ENCODE assay signal across 1 cellular context in the genomic region with DNA sequence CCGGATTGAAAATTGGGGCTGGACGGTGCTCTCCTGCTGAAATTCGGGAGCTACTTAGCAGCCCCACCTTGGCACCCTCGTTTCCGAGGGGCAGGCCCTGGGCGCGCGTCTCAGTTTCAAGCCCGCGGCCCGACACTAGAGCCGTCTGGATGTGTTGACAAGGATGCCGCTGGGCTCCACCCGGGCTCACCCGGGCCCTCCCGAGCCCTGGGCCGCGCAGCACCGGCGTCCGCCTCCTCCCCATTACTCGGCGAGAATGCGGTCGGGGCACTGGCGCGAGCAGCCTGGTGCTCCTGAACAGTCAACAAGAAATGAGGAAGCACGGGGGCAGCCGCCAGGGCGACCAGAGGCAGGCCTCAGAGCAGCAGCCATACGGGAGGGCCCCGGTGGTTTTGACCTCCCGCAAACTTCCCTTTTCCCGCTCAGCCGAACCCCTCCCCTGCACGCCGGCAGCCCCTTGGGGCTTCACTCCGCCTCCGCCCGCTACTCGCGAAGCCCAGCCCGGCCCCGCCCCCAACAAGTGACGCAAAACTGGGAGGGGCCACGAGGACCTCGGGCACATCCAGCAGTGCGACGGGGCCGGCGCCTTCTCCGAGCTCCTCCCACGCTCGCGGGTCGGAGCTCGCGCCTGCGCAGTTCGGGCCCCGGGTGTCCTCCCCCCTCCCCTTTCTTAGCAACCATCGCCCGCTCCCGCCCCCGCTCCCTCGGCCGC.
A peak's percentile ranks its signal among the peaks of the same experiment; 100 is the strongest.
TF ChIP-seq lines count a peak whose summit lies in the region.

No MANE protein-coding gene starts in this region.

TF ChIP-seq in HepG2, 621 proteins besides CTCF, POLR2A, EP300 and RAD21 (continued from another document and continues in another):
- TF ChIP-seq, protein P1, sequence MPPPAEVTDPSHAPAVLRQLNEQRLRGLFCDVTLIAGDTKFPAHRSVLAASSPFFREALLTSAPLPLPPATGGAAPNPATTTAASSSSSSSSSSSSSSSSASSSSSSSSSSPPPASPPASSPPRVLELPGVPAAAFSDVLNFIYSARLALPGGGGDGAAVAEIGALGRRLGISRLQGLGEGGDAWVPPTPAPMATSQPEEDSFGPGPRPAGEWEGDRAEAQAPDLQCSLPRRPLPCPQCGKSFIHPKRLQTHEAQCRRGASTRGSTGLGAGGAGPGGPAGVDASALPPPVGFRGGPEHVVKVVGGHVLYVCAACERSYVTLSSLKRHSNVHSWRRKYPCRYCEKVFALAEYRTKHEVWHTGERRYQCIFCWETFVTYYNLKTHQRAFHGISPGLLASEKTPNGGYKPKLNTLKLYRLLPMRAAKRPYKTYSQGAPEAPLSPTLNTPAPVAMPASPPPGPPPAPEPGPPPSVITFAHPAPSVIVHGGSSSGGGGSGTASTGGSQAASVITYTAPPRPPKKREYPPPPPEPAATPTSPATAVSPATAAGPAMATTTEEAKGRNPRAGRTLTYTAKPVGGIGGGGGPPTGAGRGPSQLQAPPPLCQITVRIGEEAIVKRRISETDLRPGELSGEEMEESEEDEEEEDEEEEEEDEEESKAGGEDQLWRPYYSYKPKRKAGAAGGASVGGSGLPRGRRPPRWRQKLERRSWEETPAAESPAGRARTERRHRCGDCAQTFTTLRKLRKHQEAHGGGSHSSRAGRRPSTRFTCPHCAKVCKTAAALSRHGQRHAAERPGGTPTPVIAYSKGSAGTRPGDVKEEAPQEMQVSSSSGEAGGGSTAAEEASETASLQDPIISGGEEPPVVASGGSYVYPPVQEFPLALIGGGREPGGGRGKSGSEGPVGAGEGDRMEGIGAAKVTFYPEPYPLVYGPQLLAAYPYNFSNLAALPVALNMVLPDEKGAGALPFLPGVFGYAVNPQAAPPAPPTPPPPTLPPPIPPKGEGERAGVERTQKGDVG (CRISPR knock-in tag; IDR thresholded peaks at IDR 0.05; ENCODE audit: borderline replicate concordance) = no peak
- TF ChIP-seq ZNF570 (CRISPR knock-in tag; IDR thresholded peaks at IDR 0.05; ENCODE audit: borderline replicate concordance) (no peak), ZNF841 (CRISPR knock-in tag; IDR thresholded peaks at IDR 0.05; ENCODE audit: borderline replicate concordance) (no peak), ZNF333 (CRISPR knock-in tag; IDR thresholded peaks at IDR 0.05; ENCODE audit: borderline replicate concordance) (peak; percentile 75; the same call in 1 of the 2 replicates), ZNF556 (CRISPR knock-in tag; IDR thresholded peaks at IDR 0.05; ENCODE audit: borderline replicate concordance) (no peak), ZNF160 (CRISPR knock-in tag; IDR thresholded peaks at IDR 0.05) (no peak; the same call in none of the 2 replicates), ZNF567 (CRISPR knock-in tag; IDR thresholded peaks at IDR 0.05; ENCODE audit: borderline replicate concordance) (no peak), KLF15 (CRISPR knock-in tag; IDR thresholded peaks at IDR 0.05; ENCODE audit: borderline replicate concordance) (peak; percentile 59; the same call in 1 of the 2 replicates), SMAD9 (CRISPR knock-in tag; IDR thresholded peaks at IDR 0.05) (no peak), HOXA9 (CRISPR knock-in tag; IDR thresholded peaks at IDR 0.05; ENCODE audit: borderline replicate concordance) (peak; percentile 3; the same call in 1 of the 2 replicates), ZFX (CRISPR knock-in tag; IDR thresholded peaks at IDR 0.05; ENCODE audit: low read depth) (peak; percentile 95), ZFP82 (CRISPR knock-in tag; IDR thresholded peaks at IDR 0.05; ENCODE audit: borderline replicate concordance) (peak; percentile 53; the same call in 1 of the 2 replicates), SIX1 (CRISPR knock-in tag; IDR thresholded peaks at IDR 0.05; ENCODE audit: borderline replicate concordance) (peak; percentile 44; the same call in 1 of the 2 replicates), SETDB1 (CRISPR knock-in tag; IDR thresholded peaks at IDR 0.05; ENCODE audit: borderline replicate concordance) (no peak), ATAD3A (CRISPR knock-in tag; IDR thresholded peaks at IDR 0.05) (no peak), ZEB1 (IDR thresholded peaks at IDR 0.05; ENCODE audit: insufficient replicate concordance, low read depth) (no peak), RFXANK (CRISPR knock-in tag; IDR thresholded peaks at IDR 0.05) (peak; percentile 35; the same call in 1 of the 2 replicates), DNMT1 (CRISPR knock-in tag; IDR thresholded peaks at IDR 0.05) (no peak), FLYWCH1 (CRISPR knock-in tag; IDR thresholded peaks at IDR 0.05) (no peak), ZNF614 (CRISPR knock-in tag; IDR thresholded peaks at IDR 0.05; ENCODE audit: borderline replicate concordance) (peak; percentile 56; the same call in 1 of the 2 replicates), NR3C1 (CRISPR knock-in tag; IDR thresholded peaks at IDR 0.05) (no peak), ZNF549 (CRISPR knock-in tag; IDR thresholded peaks at IDR 0.05) (no peak), ZNF430 (CRISPR knock-in tag; IDR thresholded peaks at IDR 0.05) (peak; percentile 78), SRSF9 (IDR thresholded peaks at IDR 0.05; ENCODE audit: borderline replicate concordance, insufficient read depth, low read depth, low read length, poor library complexity, severe bottlenecking) (no peak), SOX6 (IDR thresholded peaks at IDR 0.05) (no peak), SOX6 (CRISPR knock-in tag; IDR thresholded peaks at IDR 0.05) (peak; percentile 73), JDP2 (CRISPR knock-in tag; IDR thresholded peaks at IDR 0.05; ENCODE audit: borderline replicate concordance) (no peak), FOXM1 (CRISPR knock-in tag; IDR thresholded peaks at IDR 0.05) (no peak), NONO (IDR thresholded peaks at IDR 0.05) (no peak), NONO (CRISPR knock-in tag; conservative IDR thresholded peaks at IDR 0.05) (0 out of 2 replicates have a peak, but pooled peaks have one; percentile 19)
- TF ChIP-seq, protein P2, sequence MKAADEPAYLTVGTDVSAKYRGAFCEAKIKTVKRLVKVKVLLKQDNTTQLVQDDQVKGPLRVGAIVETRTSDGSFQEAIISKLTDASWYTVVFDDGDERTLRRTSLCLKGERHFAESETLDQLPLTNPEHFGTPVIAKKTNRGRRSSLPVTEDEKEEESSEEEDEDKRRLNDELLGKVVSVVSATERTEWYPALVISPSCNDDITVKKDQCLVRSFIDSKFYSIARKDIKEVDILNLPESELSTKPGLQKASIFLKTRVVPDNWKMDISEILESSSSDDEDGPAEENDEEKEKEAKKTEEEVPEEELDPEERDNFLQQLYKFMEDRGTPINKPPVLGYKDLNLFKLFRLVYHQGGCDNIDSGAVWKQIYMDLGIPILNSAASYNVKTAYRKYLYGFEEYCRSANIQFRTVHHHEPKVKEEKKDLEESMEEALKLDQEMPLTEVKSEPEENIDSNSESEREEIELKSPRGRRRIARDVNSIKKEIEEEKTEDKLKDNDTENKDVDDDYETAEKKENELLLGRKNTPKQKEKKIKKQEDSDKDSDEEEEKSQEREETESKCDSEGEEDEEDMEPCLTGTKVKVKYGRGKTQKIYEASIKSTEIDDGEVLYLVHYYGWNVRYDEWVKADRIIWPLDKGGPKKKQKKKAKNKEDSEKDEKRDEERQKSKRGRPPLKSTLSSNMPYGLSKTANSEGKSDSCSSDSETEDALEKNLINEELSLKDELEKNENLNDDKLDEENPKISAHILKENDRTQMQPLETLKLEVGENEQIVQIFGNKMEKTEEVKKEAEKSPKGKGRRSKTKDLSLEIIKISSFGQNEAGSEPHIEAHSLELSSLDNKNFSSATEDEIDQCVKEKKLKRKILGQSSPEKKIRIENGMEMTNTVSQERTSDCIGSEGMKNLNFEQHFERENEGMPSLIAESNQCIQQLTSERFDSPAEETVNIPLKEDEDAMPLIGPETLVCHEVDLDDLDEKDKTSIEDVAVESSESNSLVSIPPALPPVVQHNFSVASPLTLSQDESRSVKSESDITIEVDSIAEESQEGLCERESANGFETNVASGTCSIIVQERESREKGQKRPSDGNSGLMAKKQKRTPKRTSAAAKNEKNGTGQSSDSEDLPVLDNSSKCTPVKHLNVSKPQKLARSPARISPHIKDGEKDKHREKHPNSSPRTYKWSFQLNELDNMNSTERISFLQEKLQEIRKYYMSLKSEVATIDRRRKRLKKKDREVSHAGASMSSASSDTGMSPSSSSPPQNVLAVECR (CRISPR knock-in tag; IDR thresholded peaks at IDR 0.05; ENCODE audit: borderline replicate concordance) = peak; percentile 88; the same call in 1 of the 2 replicates
- TF ChIP-seq, protein P3, sequence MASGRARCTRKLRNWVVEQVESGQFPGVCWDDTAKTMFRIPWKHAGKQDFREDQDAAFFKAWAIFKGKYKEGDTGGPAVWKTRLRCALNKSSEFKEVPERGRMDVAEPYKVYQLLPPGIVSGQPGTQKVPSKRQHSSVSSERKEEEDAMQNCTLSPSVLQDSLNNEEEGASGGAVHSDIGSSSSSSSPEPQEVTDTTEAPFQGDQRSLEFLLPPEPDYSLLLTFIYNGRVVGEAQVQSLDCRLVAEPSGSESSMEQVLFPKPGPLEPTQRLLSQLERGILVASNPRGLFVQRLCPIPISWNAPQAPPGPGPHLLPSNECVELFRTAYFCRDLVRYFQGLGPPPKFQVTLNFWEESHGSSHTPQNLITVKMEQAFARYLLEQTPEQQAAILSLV (CRISPR knock-in tag; IDR thresholded peaks at IDR 0.05; ENCODE audit: borderline replicate concordance) = peak; percentile 77; the same call in 1 of the 2 replicates
- TF ChIP-seq, protein P4, sequence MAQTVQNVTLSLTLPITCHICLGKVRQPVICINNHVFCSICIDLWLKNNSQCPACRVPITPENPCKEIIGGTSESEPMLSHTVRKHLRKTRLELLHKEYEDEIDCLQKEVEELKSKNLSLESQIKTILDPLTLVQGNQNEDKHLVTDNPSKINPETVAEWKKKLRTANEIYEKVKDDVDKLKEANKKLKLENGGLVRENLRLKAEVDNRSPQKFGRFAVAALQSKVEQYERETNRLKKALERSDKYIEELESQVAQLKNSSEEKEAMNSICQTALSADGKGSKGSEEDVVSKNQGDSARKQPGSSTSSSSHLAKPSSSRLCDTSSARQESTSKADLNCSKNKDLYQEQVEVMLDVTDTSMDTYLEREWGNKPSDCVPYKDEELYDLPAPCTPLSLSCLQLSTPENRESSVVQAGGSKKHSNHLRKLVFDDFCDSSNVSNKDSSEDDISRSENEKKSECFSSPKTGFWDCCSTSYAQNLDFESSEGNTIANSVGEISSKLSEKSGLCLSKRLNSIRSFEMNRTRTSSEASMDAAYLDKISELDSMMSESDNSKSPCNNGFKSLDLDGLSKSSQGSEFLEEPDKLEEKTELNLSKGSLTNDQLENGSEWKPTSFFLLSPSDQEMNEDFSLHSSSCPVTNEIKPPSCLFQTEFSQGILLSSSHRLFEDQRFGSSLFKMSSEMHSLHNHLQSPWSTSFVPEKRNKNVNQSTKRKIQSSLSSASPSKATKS (CRISPR knock-in tag; IDR thresholded peaks at IDR 0.05) = 0 out of 2 replicates have a peak, but pooled peaks have one; percentile 75
- TF ChIP-seq, protein P5, sequence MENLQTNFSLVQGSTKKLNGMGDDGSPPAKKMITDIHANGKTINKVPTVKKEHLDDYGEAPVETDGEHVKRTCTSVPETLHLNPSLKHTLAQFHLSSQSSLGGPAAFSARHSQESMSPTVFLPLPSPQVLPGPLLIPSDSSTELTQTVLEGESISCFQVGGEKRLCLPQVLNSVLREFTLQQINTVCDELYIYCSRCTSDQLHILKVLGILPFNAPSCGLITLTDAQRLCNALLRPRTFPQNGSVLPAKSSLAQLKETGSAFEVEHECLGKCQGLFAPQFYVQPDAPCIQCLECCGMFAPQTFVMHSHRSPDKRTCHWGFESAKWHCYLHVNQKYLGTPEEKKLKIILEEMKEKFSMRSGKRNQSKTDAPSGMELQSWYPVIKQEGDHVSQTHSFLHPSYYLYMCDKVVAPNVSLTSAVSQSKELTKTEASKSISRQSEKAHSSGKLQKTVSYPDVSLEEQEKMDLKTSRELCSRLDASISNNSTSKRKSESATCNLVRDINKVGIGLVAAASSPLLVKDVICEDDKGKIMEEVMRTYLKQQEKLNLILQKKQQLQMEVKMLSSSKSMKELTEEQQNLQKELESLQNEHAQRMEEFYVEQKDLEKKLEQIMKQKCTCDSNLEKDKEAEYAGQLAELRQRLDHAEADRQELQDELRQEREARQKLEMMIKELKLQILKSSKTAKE (CRISPR knock-in tag; IDR thresholded peaks at IDR 0.05; ENCODE audit: borderline replicate concordance) = no peak
- TF ChIP-seq, protein P6, sequence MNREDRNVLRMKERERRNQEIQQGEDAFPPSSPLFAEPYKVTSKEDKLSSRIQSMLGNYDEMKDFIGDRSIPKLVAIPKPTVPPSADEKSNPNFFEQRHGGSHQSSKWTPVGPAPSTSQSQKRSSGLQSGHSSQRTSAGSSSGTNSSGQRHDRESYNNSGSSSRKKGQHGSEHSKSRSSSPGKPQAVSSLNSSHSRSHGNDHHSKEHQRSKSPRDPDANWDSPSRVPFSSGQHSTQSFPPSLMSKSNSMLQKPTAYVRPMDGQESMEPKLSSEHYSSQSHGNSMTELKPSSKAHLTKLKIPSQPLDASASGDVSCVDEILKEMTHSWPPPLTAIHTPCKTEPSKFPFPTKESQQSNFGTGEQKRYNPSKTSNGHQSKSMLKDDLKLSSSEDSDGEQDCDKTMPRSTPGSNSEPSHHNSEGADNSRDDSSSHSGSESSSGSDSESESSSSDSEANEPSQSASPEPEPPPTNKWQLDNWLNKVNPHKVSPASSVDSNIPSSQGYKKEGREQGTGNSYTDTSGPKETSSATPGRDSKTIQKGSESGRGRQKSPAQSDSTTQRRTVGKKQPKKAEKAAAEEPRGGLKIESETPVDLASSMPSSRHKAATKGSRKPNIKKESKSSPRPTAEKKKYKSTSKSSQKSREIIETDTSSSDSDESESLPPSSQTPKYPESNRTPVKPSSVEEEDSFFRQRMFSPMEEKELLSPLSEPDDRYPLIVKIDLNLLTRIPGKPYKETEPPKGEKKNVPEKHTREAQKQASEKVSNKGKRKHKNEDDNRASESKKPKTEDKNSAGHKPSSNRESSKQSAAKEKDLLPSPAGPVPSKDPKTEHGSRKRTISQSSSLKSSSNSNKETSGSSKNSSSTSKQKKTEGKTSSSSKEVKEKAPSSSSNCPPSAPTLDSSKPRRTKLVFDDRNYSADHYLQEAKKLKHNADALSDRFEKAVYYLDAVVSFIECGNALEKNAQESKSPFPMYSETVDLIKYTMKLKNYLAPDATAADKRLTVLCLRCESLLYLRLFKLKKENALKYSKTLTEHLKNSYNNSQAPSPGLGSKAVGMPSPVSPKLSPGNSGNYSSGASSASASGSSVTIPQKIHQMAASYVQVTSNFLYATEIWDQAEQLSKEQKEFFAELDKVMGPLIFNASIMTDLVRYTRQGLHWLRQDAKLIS (CRISPR knock-in tag; IDR thresholded peaks at IDR 0.05) = peak; percentile 74
- TF ChIP-seq, protein P7, sequence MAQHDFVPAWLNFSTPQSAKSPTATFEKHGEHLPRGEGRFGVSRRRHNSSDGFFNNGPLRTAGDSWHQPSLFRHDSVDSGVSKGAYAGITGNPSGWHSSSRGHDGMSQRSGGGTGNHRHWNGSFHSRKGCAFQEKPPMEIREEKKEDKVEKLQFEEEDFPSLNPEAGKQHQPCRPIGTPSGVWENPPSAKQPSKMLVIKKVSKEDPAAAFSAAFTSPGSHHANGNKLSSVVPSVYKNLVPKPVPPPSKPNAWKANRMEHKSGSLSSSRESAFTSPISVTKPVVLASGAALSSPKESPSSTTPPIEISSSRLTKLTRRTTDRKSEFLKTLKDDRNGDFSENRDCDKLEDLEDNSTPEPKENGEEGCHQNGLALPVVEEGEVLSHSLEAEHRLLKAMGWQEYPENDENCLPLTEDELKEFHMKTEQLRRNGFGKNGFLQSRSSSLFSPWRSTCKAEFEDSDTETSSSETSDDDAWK (CRISPR knock-in tag; IDR thresholded peaks at IDR 0.05) = no peak
- TF ChIP-seq, protein P8, sequence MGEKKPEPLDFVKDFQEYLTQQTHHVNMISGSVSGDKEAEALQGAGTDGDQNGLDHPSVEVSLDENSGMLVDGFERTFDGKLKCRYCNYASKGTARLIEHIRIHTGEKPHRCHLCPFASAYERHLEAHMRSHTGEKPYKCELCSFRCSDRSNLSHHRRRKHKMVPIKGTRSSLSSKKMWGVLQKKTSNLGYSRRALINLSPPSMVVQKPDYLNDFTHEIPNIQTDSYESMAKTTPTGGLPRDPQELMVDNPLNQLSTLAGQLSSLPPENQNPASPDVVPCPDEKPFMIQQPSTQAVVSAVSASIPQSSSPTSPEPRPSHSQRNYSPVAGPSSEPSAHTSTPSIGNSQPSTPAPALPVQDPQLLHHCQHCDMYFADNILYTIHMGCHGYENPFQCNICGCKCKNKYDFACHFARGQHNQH (CRISPR knock-in tag; IDR thresholded peaks at IDR 0.05) = peak; percentile 97; the same call in 1 of the 2 replicates
